ENCODE assay signal across 18 cellular contexts in the genomic region with DNA sequence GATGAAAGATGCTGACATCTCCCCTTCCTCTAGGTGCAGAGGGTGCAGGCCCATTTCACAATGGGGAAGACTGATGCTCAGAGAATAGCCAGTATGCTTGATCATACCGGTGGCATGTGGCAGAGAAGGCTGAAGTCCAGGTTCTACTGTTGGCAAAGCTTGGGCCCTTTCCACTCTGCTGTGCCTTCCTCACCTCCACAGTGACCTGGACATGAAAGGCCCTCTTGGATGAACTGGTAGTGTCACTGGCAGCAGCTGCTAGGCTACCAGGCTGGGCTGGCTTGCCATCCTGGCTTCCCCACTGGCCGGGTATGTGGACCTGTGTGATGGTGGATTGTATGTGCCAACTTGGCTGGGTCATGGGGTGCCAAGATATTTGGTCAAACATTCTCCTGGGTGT.
"Had no signal": no experiment of that assay in that cellular context is flagged by ENCODE, and none has a peak within 500 bp of the region (broad histone marks: within the 10 kb centered on the region; RNA-seq: fewer than 3 reads in every experiment).

No MANE protein-coding gene starts in this region.

- ATAC-seq: left cardiac atrium; left ventricle myocardium superior; naive thymus-derived CD4-positive, alpha-beta T cell had no signal

- DNase-seq: colonic mucosa; dermis blood vessel endothelial cell; endodermal cell; foreskin melanocyte; head of caudate nucleus; kidney; left cardiac atrium; left ventricle myocardium superior; naive thymus-derived CD4-positive, alpha-beta T cell; ovary; small intestine; stimulated activated CD4-positive, alpha-beta T cell treated with anti-CD3 and anti-CD28 coated beads, Interleukin-12 subunit alpha, Interleukin-12 subunit beta, amount 100 ng/mL, for 4 hours; stimulated activated CD4-positive, alpha-beta T cell treated with anti-CD3 and anti-CD28 coated beads, Interleukin-2, amount 100 ng/mL, for 48 hours; tibial artery had no signal

- H3K27me3 ChIP-seq: colonic mucosa, hepatocyte, ovary, right atrium auricular region had no signal

- H3K4me3 Mint-ChIP-seq: endodermal cell; naive thymus-derived CD4-positive, alpha-beta T cell; stimulated activated naive CD8-positive, alpha-beta T cell treated with anti-CD3 and anti-CD28 coated beads, Interleukin-15, Interleukin-2, amounts not matched to agents 100 ng/mL and 50 ng/mL, for 24 hours had no signal

- H3K27ac ChIP-seq: colonic mucosa, hepatocyte, ovary, right atrium auricular region, tibial artery had no signal

- H3K4me1 ChIP-seq: colonic mucosa, right atrium auricular region, tibial artery had no signal

- H3K27ac Mint-ChIP-seq: endodermal cell; stimulated activated naive CD8-positive, alpha-beta T cell treated with anti-CD3 and anti-CD28 coated beads, Interleukin-15, Interleukin-2, amounts not matched to agents 100 ng/mL and 50 ng/mL, for 24 hours had no signal

- H3K9me3 ChIP-seq: colonic mucosa, ovary, right atrium auricular region, tibial artery had no signal

- H3K27me3 Mint-ChIP-seq: naive thymus-derived CD4-positive, alpha-beta T cell had no signal

- FAIRE-seq: endothelial cell of umbilical vein, kidney, small intestine had no signal

- H3K9me3 Mint-ChIP-seq: endodermal cell; naive thymus-derived CD4-positive, alpha-beta T cell; stimulated activated naive CD8-positive, alpha-beta T cell treated with anti-CD3 and anti-CD28 coated beads, Interleukin-15, Interleukin-2, amounts not matched to agents 100 ng/mL and 50 ng/mL, for 24 hours had no signal

- H3K4me3 ChIP-seq: colonic mucosa, hepatocyte, ovary, right atrium auricular region, tibial artery had no signal

- H3K36me3 ChIP-seq: colonic mucosa, ovary, right atrium auricular region, tibial artery had no signal
